ENCODE assay signal across 27 cellular contexts in the genomic region with DNA sequence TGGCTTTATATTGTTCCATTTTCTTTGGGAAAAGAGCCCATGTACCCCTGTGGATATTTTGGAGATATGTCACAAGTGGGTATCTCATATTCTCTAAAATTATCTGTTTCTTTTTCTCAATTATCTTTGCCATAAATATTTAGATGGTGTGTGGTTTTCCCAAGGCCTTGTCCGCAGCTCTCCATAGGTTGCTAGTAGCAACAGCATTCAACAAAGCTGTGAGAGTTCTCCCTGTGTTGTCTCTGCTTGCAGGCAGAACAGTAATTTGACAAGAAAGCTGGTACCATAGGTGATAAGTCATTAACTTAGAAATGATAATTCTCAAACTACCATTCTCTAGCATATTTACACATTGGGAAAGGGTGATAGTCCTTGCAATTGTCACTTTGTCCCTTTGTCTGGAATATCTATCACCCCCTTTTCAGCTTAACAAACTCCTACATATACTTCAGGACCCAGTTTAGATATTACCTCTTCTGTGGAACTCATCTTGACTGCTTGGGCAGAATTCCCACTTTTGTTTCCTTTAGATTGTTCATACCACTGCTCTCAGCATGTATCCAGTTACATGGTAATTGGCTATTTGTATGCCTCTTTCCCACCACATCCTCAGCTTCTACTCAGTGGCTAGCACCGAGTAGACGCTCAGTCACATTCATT.
"Had no signal": no experiment of that assay in that cellular context is flagged by ENCODE, and none has a peak within 500 bp of the region (broad histone marks: within the 10 kb centered on the region; RNA-seq: fewer than 3 reads in every experiment).

No MANE protein-coding gene starts in this region.

- ATAC-seq: activated CD4-positive, CD25-positive, alpha-beta regulatory T cell treated with anti-CD3 and anti-CD28 coated beads, Interleukin-2, amount 50 U/mL, for 24 hours; effector memory CD8-positive, alpha-beta T cell; gastroesophageal sphincter; left cardiac atrium; left ventricle myocardium superior; pancreas; sciatic nerve; stimulated activated naive CD8-positive, alpha-beta T cell treated with anti-CD3 and anti-CD28 coated beads, Interleukin-15, Interleukin-2, amounts not matched to agents 100 U/mL and 50 U/mL, for 24 hours had no signal

- H3K9me3 Mint-ChIP-seq: effector memory CD8-positive, alpha-beta T cell; T-helper 2 cell treated with Interferon-gamma antibody and Interleukin-4, amounts not matched to agents 5 μg/mL and 100 μg/mL, for 36 hours had no signal

- H3K27me3 Mint-ChIP-seq: effector memory CD8-positive, alpha-beta T cell had no signal

- H3K4me3 ChIP-seq: gastroesophageal sphincter, hepatocyte, pancreas, prostate gland, skin epidermis, thoracic aorta had no signal

- H3K4me3 Mint-ChIP-seq: T-helper 2 cell treated with Interferon-gamma antibody and Interleukin-4, amounts not matched to agents 5 μg/mL and 100 μg/mL, for 36 hours had no signal

- DNase-seq: activated CD4-positive, alpha-beta T cell treated with anti-CD3 and anti-CD28 coated beads for 48 hours; activated CD4-positive, alpha-beta T cell treated with anti-CD3 and anti-CD28 coated beads, Interleukin-2, amount 50 U/mL, for 48 hours; activated naive CD4-positive, alpha-beta T cell; activated T-cell treated with anti-CD3 and anti-CD28 coated beads, Interleukin-2, amount 50 U/mL, for 48 hours; amniotic stem cell; brain microvascular endothelial cell; cortex of kidney; effector memory CD8-positive, alpha-beta T cell; erythroblast; left cardiac atrium; left ventricle myocardium superior; nucleus accumbens; pancreas; retina; stimulated activated CD4-positive, alpha-beta T cell treated with anti-CD3 and anti-CD28 coated beads, Interleukin-12 subunit alpha, Interleukin-12 subunit beta, amount 100 ng/mL, for 4 hours; stimulated activated CD4-positive, alpha-beta T cell treated with anti-CD3 and anti-CD28 coated beads, Interleukin-4, amount 100 ng/mL, for 1 hour; stimulated activated naive CD8-positive, alpha-beta T cell treated with anti-CD3 and anti-CD28 coated beads, Interleukin-15, Interleukin-2, amounts not matched to agents 100 U/mL and 50 U/mL, for 24 hours; T-helper 1 cell; WERI-Rb-1 had no signal

- H3K27ac Mint-ChIP-seq: T-helper 2 cell treated with Interferon-gamma antibody and Interleukin-4, amounts not matched to agents 5 μg/mL and 100 μg/mL, for 36 hours had no signal
